In genomic region chr2:3776311-3776710, GRCh38 we compare ENCODE assay signal across 35 cellular contexts.
"Had no signal": no experiment of that assay in that cellular context is flagged by ENCODE, and none has a peak within 500 bp of the region (broad histone marks: within the 10 kb centered on the region; RNA-seq: fewer than 3 reads in every experiment).

No MANE protein-coding gene starts in this region.

- H3K27ac ChIP-seq: adrenal gland, body of pancreas, colonic mucosa, esophagus muscularis mucosa, foreskin keratinocyte, gastrocnemius medialis, heart left ventricle, WERI-Rb-1 had no signal

- H3K4me1 ChIP-seq: adrenal gland, body of pancreas, colonic mucosa, esophagus muscularis mucosa, foreskin keratinocyte, gastrocnemius medialis had no signal

- H3K4me1 Mint-ChIP-seq: activated T-helper 17 cell treated with anti-CD3 and anti-CD28 coated beads, Interleukin-2, amount 50 U/mL, for 72 hours had no signal

- ATAC-seq: activated CD4-positive, CD25-positive, alpha-beta regulatory T cell treated with anti-CD3 and anti-CD28 coated beads, Interleukin-2, amount 50 U/mL, for 24 hours; activated CD8-positive, alpha-beta memory T cell treated with anti-CD3 and anti-CD28 coated beads, Interleukin-2, amount 10 ng/mL, durations not matched to agents 7 days and 5 days; activated CD8-positive, alpha-beta T cell treated with anti-CD3 and anti-CD28 coated beads for 36 hours; activated naive CD8-positive, alpha-beta T cell treated with anti-CD3 and anti-CD28 coated beads, Interleukin-2, amount 50 U/mL, for 24 hours; activated T-helper 17 cell treated with anti-CD3 and anti-CD28 coated beads, Interleukin-2, amount 50 U/mL, for 72 hours; body of pancreas; foreskin keratinocyte; gastrocnemius medialis; heart left ventricle; T-helper 17 cell had no signal

- H3K9me3 Mint-ChIP-seq: activated B cell treated with CpG ODN at 0.5 μM for 24 hours; activated CD8-positive, alpha-beta T cell treated with anti-CD3 and anti-CD28 coated beads for 36 hours; activated naive CD4-positive, alpha-beta T cell treated with anti-CD3 and anti-CD28 coated beads for 36 hours; activated naive CD4-positive, alpha-beta T cell treated with anti-CD3 and anti-CD28 coated beads, Interleukin-2, amount 50 U/mL, for 24 hours; activated naive CD8-positive, alpha-beta T cell treated with anti-CD3 and anti-CD28 coated beads for 36 hours; activated naive CD8-positive, alpha-beta T cell treated with anti-CD3 and anti-CD28 coated beads, Interleukin-2, amount 50 U/mL, for 24 hours; activated T-cell treated with anti-CD3 and anti-CD28 coated beads, Interleukin-2, amount 50 U/mL, for 24 hours had no signal

- H3K27ac Mint-ChIP-seq: activated B cell treated with CpG ODN at 0.5 μM for 24 hours; activated CD8-positive, alpha-beta memory T cell treated with anti-CD3 and anti-CD28 coated beads, Interleukin-2, amount 10 ng/mL, durations not matched to agents 7 days and 5 days; activated CD8-positive, alpha-beta T cell treated with anti-CD3 and anti-CD28 coated beads for 36 hours; activated naive CD4-positive, alpha-beta T cell treated with anti-CD3 and anti-CD28 coated beads for 36 hours; activated naive CD4-positive, alpha-beta T cell treated with anti-CD3 and anti-CD28 coated beads, Interleukin-2, amount 50 U/mL, for 24 hours; activated naive CD8-positive, alpha-beta T cell treated with anti-CD3 and anti-CD28 coated beads for 36 hours; activated naive CD8-positive, alpha-beta T cell treated with anti-CD3 and anti-CD28 coated beads, Interleukin-2, amount 50 U/mL, for 24 hours; activated T-cell treated with anti-CD3 and anti-CD28 coated beads, Interleukin-2, amount 50 U/mL, for 24 hours; activated T-helper 17 cell treated with anti-CD3 and anti-CD28 coated beads, Interleukin-2, amount 50 U/mL, for 72 hours; T-helper 17 cell; T-helper 2 cell treated with Interferon-gamma antibody and Interleukin-4, amounts not matched to agents 5 μg/mL and 100 μg/mL, for 36 hours had no signal

- H3K36me3 ChIP-seq: adrenal gland, colonic mucosa, esophagus muscularis mucosa, gastrocnemius medialis, heart left ventricle, WERI-Rb-1 had no signal

- H3K4me3 ChIP-seq: adrenal gland, body of pancreas, colonic mucosa, esophagus muscularis mucosa, gastrocnemius medialis, heart left ventricle had no signal

- H3K9me3 ChIP-seq: adrenal gland, body of pancreas, colonic mucosa, esophagus muscularis mucosa, gastrocnemius medialis, heart left ventricle had no signal

- H3K4me3 Mint-ChIP-seq: activated B cell treated with CpG ODN at 0.5 μM for 24 hours; activated CD8-positive, alpha-beta memory T cell treated with anti-CD3 and anti-CD28 coated beads, Interleukin-2, amount 10 ng/mL, durations not matched to agents 7 days and 5 days; activated CD8-positive, alpha-beta T cell treated with anti-CD3 and anti-CD28 coated beads for 36 hours; activated naive CD4-positive, alpha-beta T cell treated with anti-CD3 and anti-CD28 coated beads for 36 hours; activated naive CD4-positive, alpha-beta T cell treated with anti-CD3 and anti-CD28 coated beads, Interleukin-2, amount 50 U/mL, for 24 hours; activated naive CD8-positive, alpha-beta T cell treated with anti-CD3 and anti-CD28 coated beads for 36 hours; activated naive CD8-positive, alpha-beta T cell treated with anti-CD3 and anti-CD28 coated beads, Interleukin-2, amount 50 U/mL, for 24 hours; activated T-cell treated with anti-CD3 and anti-CD28 coated beads, Interleukin-2, amount 50 U/mL, for 24 hours; activated T-helper 17 cell treated with anti-CD3 and anti-CD28 coated beads, Interleukin-2, amount 50 U/mL, for 72 hours; T-helper 17 cell; T-helper 2 cell treated with Interferon-gamma antibody and Interleukin-4, amounts not matched to agents 5 μg/mL and 100 μg/mL, for 36 hours had no signal

- H3K27me3 ChIP-seq: body of pancreas, colonic mucosa had no signal

- H3K36me3 Mint-ChIP-seq: activated CD8-positive, alpha-beta memory T cell treated with anti-CD3 and anti-CD28 coated beads, Interleukin-2, amount 10 ng/mL, durations not matched to agents 7 days and 5 days; activated naive CD4-positive, alpha-beta T cell treated with anti-CD3 and anti-CD28 coated beads, Interleukin-2, amount 50 U/mL, for 24 hours; activated naive CD8-positive, alpha-beta T cell treated with anti-CD3 and anti-CD28 coated beads for 36 hours had no signal

- DNase-seq: activated B cell treated with CpG ODN at 0.5 μM for 24 hours; activated CD4-positive, alpha-beta T cell treated with anti-CD3 and anti-CD28 coated beads for 48 hours; activated CD4-positive, alpha-beta T cell treated with anti-CD3 and anti-CD28 coated beads, Interleukin-2, amount 50 U/mL, for 1 hour; activated CD4-positive, alpha-beta T cell treated with anti-CD3 and anti-CD28 coated beads, Interleukin-2, amount 50 U/mL, for 48 hours; activated CD8-positive, alpha-beta memory T cell treated with anti-CD3 and anti-CD28 coated beads, Interleukin-2, amount 10 ng/mL, durations not matched to agents 7 days and 5 days; activated CD8-positive, alpha-beta memory T cell treated with anti-CD3 and anti-CD28 coated beads, Interleukin-2, amount 50 U/mL, for 48 hours; activated CD8-positive, alpha-beta T cell treated with anti-CD3 and anti-CD28 coated beads for 36 hours; activated effector memory CD4-positive, alpha-beta T cell treated with Interleukin-2 at 50 U/mL for 16 hours; activated naive CD4-positive, alpha-beta T cell treated with anti-CD3 and anti-CD28 coated beads for 36 hours; activated naive CD8-positive, alpha-beta T cell treated with anti-CD3 and anti-CD28 coated beads for 36 hours; activated naive CD8-positive, alpha-beta T cell treated with anti-CD3 and anti-CD28 coated beads, Interleukin-2, amount 50 U/mL, for 24 hours; activated T-cell treated with anti-CD3 and anti-CD28 coated beads for 4 hours; activated T-cell treated with anti-CD3 and anti-CD28 coated beads, Interleukin-2, amount 50 U/mL, for 24 hours; adrenal gland; amygdala; aorta; body of pancreas; central memory CD4-positive, alpha-beta T cell; cerebellar nuclear complex; colonic mucosa; effector memory CD4-positive, alpha-beta T cell; erythroblast; foreskin keratinocyte; gastrocnemius medialis; glutamatergic neuron; heart left ventricle; T-helper 1 cell; T-helper 17 cell; T1000; WERI-Rb-1 had no signal
